In the genomic region with DNA sequence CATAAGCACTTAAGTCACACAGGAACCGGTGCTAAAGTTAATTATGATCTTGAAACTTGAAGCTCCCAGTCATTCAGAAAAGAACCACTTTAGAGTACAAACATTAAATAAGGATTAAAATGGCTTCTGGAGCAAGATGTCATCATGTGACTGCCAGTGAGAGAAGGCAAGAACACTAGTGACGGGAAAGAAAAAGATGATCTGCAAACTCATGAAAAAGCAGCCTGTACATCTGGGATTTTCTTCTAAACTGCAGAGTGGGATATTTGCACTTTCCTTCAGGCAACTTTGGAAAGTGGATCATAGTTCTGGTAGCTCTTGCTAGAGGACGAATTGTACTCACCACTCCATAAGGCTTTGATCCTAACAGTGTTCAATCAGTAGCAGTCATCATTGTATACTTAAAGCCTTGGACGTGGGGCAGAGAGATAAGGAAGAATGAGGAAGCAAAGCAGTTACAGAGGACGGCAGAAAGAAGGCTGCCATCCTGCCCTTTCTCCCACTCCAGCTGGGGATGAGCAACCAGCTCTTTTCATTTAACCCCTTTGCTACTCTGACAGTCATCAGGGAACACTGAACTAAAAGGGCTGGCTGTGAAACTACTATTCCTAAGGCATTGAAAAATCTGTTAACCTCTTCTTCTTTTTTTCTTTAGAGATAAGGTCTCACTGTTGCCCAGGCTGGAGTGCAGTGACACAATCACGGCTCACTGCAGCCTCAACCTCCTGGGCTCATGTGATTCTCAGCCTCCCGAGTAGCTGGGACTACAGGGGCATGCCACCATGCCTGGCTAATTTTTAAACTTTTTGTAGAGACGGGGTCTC, we compare ENCODE assay signal across 11 cellular contexts. TPM values are rescaled to one million over a fixed set of nuclear protein-coding genes. Genes with fewer than 3 reads are reported as not detected.
A peak's percentile ranks its signal among the peaks of the same experiment; 100 is the strongest.
DNase-seq lines count a peak whose midpoint lies in the region; ATAC-seq and TF ChIP-seq lines count a peak whose summit lies in the region.
"Had no signal": no experiment of that assay in that cellular context is flagged by ENCODE, and none has a peak within 500 bp of the region (broad histone marks: within the 10 kb centered on the region; RNA-seq: fewer than 3 reads in every experiment).

No MANE protein-coding gene starts in this region.

- peaks cover 79% of the 10 kb centered on the region for H3K4me1 ChIP-seq in DOHH2 (ENCODE audit: control insufficient read depth, low read length)
- H3K4me1 ChIP-seq in OCI-LY7 (ENCODE audit: insufficient read depth, low read length, poor library complexity, severe bottlenecking), result peaks cover 73% of the 10 kb centered on the region
- peaks cover 0 to 6% (median 0%) of the 10 kb centered on the region in 3 donors for H3K4me1 ChIP-seq in esophagus squamous epithelium

- WGBS in esophagus squamous epithelium, 2 donors, result 65 to 71% methylated on average over 8 of the region's 8 CpGs

- intact Hi-C loops in OCI-LY7 (cut with micrococcal nuclease; ENCODE audit: unreplicated experiment), result loop anchor here (5.0 kb wide), 2 partner anchors 56 to 69 kb away; a partner anchor contains a TSS
- intact Hi-C loops in sciatic nerve (cut with DNase I), result no loop called here
- intact Hi-C loops in esophagus squamous epithelium (cut with DNase I), result no loop called here

- no peak for TF ChIP-seq POLR2A in esophagus squamous epithelium (IDR thresholded peaks at IDR 0.05)

- no peak for DNase-seq in OCI-LY7 (ENCODE audit: low spot score)
- DNase-seq in fibroblast of the aortic adventitia (ENCODE audit: low read depth), result peak; percentile 37
- no peak for DNase-seq in sciatic nerve (ENCODE audit: low spot score)
- no peak for DNase-seq in activated gamma-delta T cell (lab: John Stamatoyannopoulos, UW)
- DNase-seq in NCI-H146 (lab: John Stamatoyannopoulos, UW), result no peak
- DNase-seq in esophagus squamous epithelium (lab: John Stamatoyannopoulos, UW), result no peak
- DNase-seq: activated CD4-positive, alpha-beta T cell treated with anti-CD3 and anti-CD28 coated beads for 4 hours; anterior cingulate cortex; PC-3 had no signal

- H3K36me3 ChIP-seq in DOHH2 (ENCODE audit: control insufficient read depth, low read length) (peaks cover 82% of the 10 kb centered on the region), OCI-LY7 (ENCODE audit: insufficient read depth, low read length) (peaks cover 96% of the 10 kb centered on the region), esophagus squamous epithelium (peaks cover 0 to 55% (median 0%) of the 10 kb centered on the region in 3 donors)

- peaks cover 67% of the 10 kb centered on the region for H3K79me2 ChIP-seq in DOHH2 (ENCODE audit: control insufficient read depth, low read length)
- peaks cover 93% of the 10 kb centered on the region for H3K79me2 ChIP-seq in OCI-LY7 (ENCODE audit: insufficient read depth, low read depth, low read length)

- ATAC-seq in sciatic nerve (peak; percentile 56), HG03097 (IDR thresholded peaks at IDR 0.05; ENCODE audit: low FRiP score, unreplicated experiment) (no peak)
- ATAC-seq: PC-3 had no signal

- peaks cover 10% of the 10 kb centered on the region for H3F3A ChIP-seq in DOHH2 (ENCODE audit: control insufficient read depth, insufficient read depth)

- H3K27me3 ChIP-seq in DOHH2 (ENCODE audit: control insufficient read depth, low read length) (no peaks in the 10 kb centered on the region), esophagus squamous epithelium (no peaks in the 10 kb centered on the region)

- peak overlapping the region; percentile 87 for H3K27ac ChIP-seq in DOHH2 (ENCODE audit: low read depth, low read length)
- peak overlapping the region; percentile 90 for H3K27ac ChIP-seq in OCI-LY7 (ENCODE audit: low read depth, low read length, poor library complexity, severe bottlenecking)
- H3K27ac ChIP-seq in esophagus squamous epithelium, result peak overlapping the region in 1 of 4 donors; percentile 0

- BruUV-seq in OCI-LY7 (replicated peaks; lab: Mats Ljungman, UMichigan), result no TSS peak

- H3K9me2 ChIP-seq in DOHH2 (replicated peaks; ENCODE audit: control insufficient read depth, low read length) (no peaks in the 10 kb centered on the region), OCI-LY7 (ENCODE audit: insufficient read depth, low read length) (no peaks in the 10 kb centered on the region)

- H2AFZ ChIP-seq in OCI-LY7 (ENCODE audit: low read length), result no peak overlapping the region; the same call in 1 of the 2 replicates

- H3K4me2 ChIP-seq in DOHH2 (ENCODE audit: low read length), result peak overlapping the region; percentile 86
- peak overlapping the region; percentile 80 for H3K4me2 ChIP-seq in OCI-LY7 (ENCODE audit: low read length)

- H3K4me3 ChIP-seq in DOHH2 (ENCODE audit: low read length) (peak overlapping the region; percentile 64), OCI-LY7 (ENCODE audit: low read depth, low read length, poor library complexity, severe bottlenecking) (peak overlapping the region; percentile 38), fibroblast of the aortic adventitia (ENCODE audit: low read depth, low read length) (no peak overlapping the region), esophagus squamous epithelium (no peak overlapping the region)

- no peaks in the 10 kb centered on the region for H4K20me1 ChIP-seq in DOHH2 (ENCODE audit: control insufficient read depth, insufficient read depth, low read depth, low read length)
- peaks cover 7% of the 10 kb centered on the region; the same call in 1 of the 2 replicates for H4K20me1 ChIP-seq in OCI-LY7 (ENCODE audit: insufficient read depth, low read length)

- TF ChIP-seq CTCF in DOHH2 (IDR thresholded peaks at IDR 0.05; ENCODE audit: low read depth, low read length, poor library complexity, severe bottlenecking) (no peak), OCI-LY7 (conservative IDR thresholded peaks at IDR 0.05; ENCODE audit: low read length) (no peak), fibroblast of the aortic adventitia (IDR thresholded peaks at IDR 0.05; ENCODE audit: insufficient read depth, low read length) (no peak), esophagus squamous epithelium (IDR thresholded peaks at IDR 0.05) (no peak)

- CTCF ChIA-PET in OCI-LY7 (lab: Charles Lee; ENCODE audit: unreplicated experiment), result no interaction called here

- POLR2A ChIA-PET in OCI-LY7 (lab: Charles Lee), result interaction anchor here (0.5 to 2.5 kb wide), 9 partner anchors 8 to 74 kb away, joined by 3 to 9 read pairs (median 4); a partner anchor contains a TSS

- peaks cover 6% of the 10 kb centered on the region; the same call in 1 of the 2 replicates for H3K9me3 ChIP-seq in DOHH2 (ENCODE audit: control insufficient read depth, insufficient read depth, low read length)
- peaks cover 20% of the 10 kb centered on the region; the same call in 1 of the 2 replicates for H3K9me3 ChIP-seq in OCI-LY7 (ENCODE audit: low read length)
- H3K9me3 ChIP-seq in esophagus squamous epithelium, result peaks cover 0 to 7% (median 0%) of the 10 kb centered on the region in 3 donors

RNA-seq across cellular contexts. Expression of a gene that starts 18.1 kb away (rescaled TPM):
- 126 and 154 TPM in 2 replicates for total RNA-seq in OCI-LY7 (2014; rRNA removed; shearing (Covaris generic))
- 169 and 185 TPM in 2 replicates for total RNA-seq in OCI-LY7 (2022)
- 1.1 and 5.5 TPM in 2 replicates for total RNA-seq in fibroblast of the aortic adventitia (ENCODE audit: low replicate concordance)
- 15.4 TPM for total RNA-seq in sciatic nerve
- total RNA-seq in esophagus squamous epithelium, result 10 to 100 TPM; 11.8 to 21.1 (median 14.0) TPM

RNA-seq across cellular contexts. Expression of a gene that starts 54.1 kb away (rescaled TPM):
- total RNA-seq in OCI-LY7 (2014; rRNA removed; shearing (Covaris generic)), result 40.5 and 51.6 TPM in 2 replicates
- total RNA-seq in OCI-LY7 (2022) (81.6 and 84.5 TPM in 2 replicates), fibroblast of the aortic adventitia (ENCODE audit: low replicate concordance) (47.0 and 111 TPM in 2 replicates), sciatic nerve (50.4 TPM), esophagus squamous epithelium (10 to 100 TPM; 14.1 to 34.9 (median 22.7) TPM)

Comparison
In these comparisons a context has a peak if more than half of its experiments do, and no peak if none do; other contexts are left out.
1. H3K4me3 ChIP-seq: peak in DOHH2 (single experiment) and OCI-LY7 (single experiment); none in fibroblast of the aortic adventitia (single experiment) and esophagus squamous epithelium (0 of 4).